In the genomic region with DNA sequence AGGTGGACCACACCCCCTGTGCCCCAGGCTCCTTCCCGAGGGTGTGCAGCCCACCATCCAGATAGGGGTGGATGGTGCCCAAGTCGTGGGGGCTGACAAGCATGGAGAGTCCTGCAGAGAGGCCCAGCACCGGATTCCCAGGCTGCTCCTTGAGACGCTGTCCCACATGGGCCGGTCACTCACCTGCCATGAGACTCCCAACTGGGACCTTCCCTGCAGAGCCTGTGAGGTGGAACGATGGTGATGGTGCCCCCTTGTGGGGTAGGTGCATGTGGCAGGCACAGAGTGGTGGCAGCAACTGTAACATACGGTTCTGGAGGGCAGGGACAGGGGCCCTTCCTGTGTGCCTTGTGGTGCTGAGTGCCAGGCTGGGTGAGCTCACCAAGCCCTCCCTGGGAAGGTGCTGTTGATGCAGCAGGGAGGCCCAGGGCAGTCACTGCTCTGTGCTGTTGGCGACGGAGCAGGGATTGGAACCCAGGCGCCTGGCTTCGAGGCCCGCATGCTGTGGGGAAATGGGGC, we compare ENCODE assay signal across 8 cellular contexts. TPM values are rescaled to one million over a fixed set of nuclear protein-coding genes. Genes with fewer than 3 reads are reported as not detected.
A peak's percentile ranks its signal among the peaks of the same experiment; 100 is the strongest.
DNase-seq lines count a peak whose midpoint lies in the region; ATAC-seq and TF ChIP-seq lines count a peak whose summit lies in the region.

No MANE protein-coding gene starts in this region.

- H4K20me1 ChIP-seq in neural progenitor cell (ENCODE audit: low read depth), result peaks cover 94% of the 10 kb centered on the region

- H3K4me3 Mint-ChIP-seq in neural progenitor cell, result no peak overlapping the region

- H3K9me3 ChIP-seq in neural progenitor cell (ENCODE audit: low read depth) (no peaks in the 10 kb centered on the region), tibial nerve (no peaks in the 10 kb centered on the region)

- DNase-seq in Ammon's horn (ENCODE audit: low spot score) (peak; percentile 55), GM19238 (ENCODE audit: insufficient read length, low spot score) (peak; percentile 46), NCI-H526 (lab: John Stamatoyannopoulos, UW) (peak; percentile 54 to 75), neural progenitor cell (ENCODE audit: low spot score) (peak; percentile 76), tibial nerve (ENCODE audit: low spot score in 2 of 2) (no peak)
- peak; percentile 46 to 71 (median 58) for DNase-seq in activated CD8-positive, alpha-beta memory T cell treated with anti-CD3 and anti-CD28 coated beads for 48 hours (ENCODE audit: low read depth in 2 of 3, low spot score in 2 of 3)

- ATAC-seq in esophagus mucosa (peak; percentile 61), HG02588 (IDR thresholded peaks at IDR 0.05; ENCODE audit: unreplicated experiment) (no peak)

- H3K4me3 ChIP-seq in neural progenitor cell (no peak overlapping the region), tibial nerve (no peak overlapping the region)

- no peak overlapping the region for H3K4me2 ChIP-seq in neural progenitor cell

- H2AFZ ChIP-seq in neural progenitor cell (replicated peaks), result no peak overlapping the region

- H3K27ac ChIP-seq in neural progenitor cell (no peak overlapping the region), tibial nerve (no peak overlapping the region)

- TF ChIP-seq EP300 in tibial nerve (IDR thresholded peaks at IDR 0.05), result no peak

- no peaks in the 10 kb centered on the region for H3F3A ChIP-seq in neural progenitor cell (ENCODE audit: low read depth)

- H3K36me3 Mint-ChIP-seq in neural progenitor cell, result no peaks in the 10 kb centered on the region

- no peaks in the 10 kb centered on the region for H3K27me3 ChIP-seq in neural progenitor cell
- no peaks in the 10 kb centered on the region for H3K27me3 ChIP-seq in tibial nerve

- peaks cover 48% of the 10 kb centered on the region for H3K79me2 ChIP-seq in neural progenitor cell (ENCODE audit: low read depth)

- H3K27ac Mint-ChIP-seq in neural progenitor cell, result no peak overlapping the region

- H3K36me3 ChIP-seq in neural progenitor cell (no peaks in the 10 kb centered on the region), tibial nerve (no peaks in the 10 kb centered on the region)

- no peak overlapping the region for H3K9ac ChIP-seq in neural progenitor cell

- H3K4me1 Mint-ChIP-seq in neural progenitor cell, result peaks cover 12% of the 10 kb centered on the region

- H3K4me1 ChIP-seq in neural progenitor cell (peaks cover 9% of the 10 kb centered on the region), tibial nerve (peaks cover 0 to 4% (median 0%) of the 10 kb centered on the region in 4 donors)

- 68 to 76% methylated on average over 11 to 12 of the region's 12 CpGs for WGBS in tibial nerve, 2 donors

- H3K27me3 Mint-ChIP-seq in neural progenitor cell (ENCODE audit: insufficient read depth, low read depth), result peaks cover 6% of the 10 kb centered on the region

- peak; percentile 80 for TF ChIP-seq CTCF in neural progenitor cell (IDR thresholded peaks at IDR 0.05)
- TF ChIP-seq CTCF in tibial nerve (IDR thresholded peaks at IDR 0.05), result peak; percentile 24 to 64 (median 32)

- H3K9me3 Mint-ChIP-seq in neural progenitor cell, result no peaks in the 10 kb centered on the region

- TF ChIP-seq POLR2A in tibial nerve (IDR thresholded peaks at IDR 0.05), result no peak

RNA-seq across cellular contexts. Expression of a gene that starts 33.1 kb away (rescaled TPM):
- total RNA-seq in esophagus mucosa (24.2 TPM), neural progenitor cell (ENCODE audit: low replicate concordance) (8.1 and 34.1 TPM in 2 replicates), tibial nerve (10 to 100 TPM; 22.1 to 44.1 (median 33.5) TPM)

RNA-seq across cellular contexts. Expression of a gene that starts 34.7 kb away (rescaled TPM):
- total RNA-seq in esophagus mucosa (1.00 TPM), neural progenitor cell (ENCODE audit: low replicate concordance) (0.02 and 0.19 TPM in 2 replicates), tibial nerve (1 to 10 TPM in 1 of 4 donors, not detected in 3; 1.2 TPM)

RNA-seq across cellular contexts. Expression of a gene that starts 47.0 kb away (rescaled TPM):
- total RNA-seq in esophagus mucosa (18.7 TPM), neural progenitor cell (ENCODE audit: low replicate concordance) (7.3 and 32.6 TPM in 2 replicates), tibial nerve (10 to 100 TPM in 3 of 4 donors, 1 to 10 TPM in 1; 8.8 to 30.3 (median 21.8) TPM)

RNA-seq across cellular contexts. Expression of a gene that starts 49.8 kb away (rescaled TPM):
- 8.1 TPM for total RNA-seq in esophagus mucosa
- 0.53 TPM in 1 of 2 replicates, not detected in the other for total RNA-seq in neural progenitor cell (ENCODE audit: low replicate concordance)
- 1 to 10 TPM in 3 of 4 donors, not detected in 1; 2.1 to 4.2 (median 2.1) TPM for total RNA-seq in tibial nerve

RNA-seq across cellular contexts. Expression of a gene that starts 52.0 kb away (rescaled TPM):
- total RNA-seq in esophagus mucosa (19.6 TPM), neural progenitor cell (ENCODE audit: low replicate concordance) (24.7 and 55.1 TPM in 2 replicates), tibial nerve (10 to 100 TPM; 13.5 to 52.9 (median 29.1) TPM)

Comparison
In these comparisons a context has a peak if more than half of its experiments do, and no peak if none do; other contexts are left out.
1. DNase-seq: peak in Ammon's horn (single experiment), GM19238 (single experiment), NCI-H526 (2 of 2), activated CD8-positive, alpha-beta memory T cell treated with anti-CD3 and anti-CD28 coated beads for 48 hours (3 of 3) and neural progenitor cell (single experiment); none in tibial nerve (0 of 2).